26 cellular contexts compared by ENCODE assay signal in genomic region chr11:110793556-110793955, GRCh38.
DNase-seq lines count a peak whose midpoint lies in the region; ATAC-seq, FAIRE-seq and TF ChIP-seq lines count a peak whose summit lies in the region.
"Had no signal": no experiment of that assay in that cellular context is flagged by ENCODE, and none has a peak within 500 bp of the region (broad histone marks: within the 10 kb centered on the region; RNA-seq: fewer than 3 reads in every experiment).

No MANE protein-coding gene starts in this region.

- POLR2A ChIA-PET in activated CD8-positive, alpha-beta T cell treated with anti-CD3 and anti-CD28 coated beads for 36 hours (lab: Charles Lee): no interaction called here
- POLR2A ChIA-PET in activated CD8-positive, alpha-beta T cell treated with anti-CD3 and anti-CD28 coated beads, Interleukin-2, amount 10 ng/mL, durations not matched to agents 7 days and 5 days (lab: Charles Lee): no interaction called here
- POLR2A ChIA-PET in H1 (lab: Charles Lee; ENCODE audit: partially characterized antibody): interaction anchor here (1.0 kb wide), 1 partner anchor 355 kb away, joined by 3 read pairs; no protein-coding TSS in a partner anchor

- H3K79me1 ChIP-seq in H1 (ENCODE audit: low read depth, low read length) (no peaks in the 10 kb centered on the region), neuronal stem cell (ENCODE audit: low read depth, low read length) (no peaks in the 10 kb centered on the region)

- H3K27ac ChIP-seq in H1 (ENCODE audit: low read depth, low read length) (no peak overlapping the region), neuronal stem cell (replicated peaks; ENCODE audit: low read length) (no peak overlapping the region), kidney (ENCODE audit: low read depth in 2 of 2, low read length in 2 of 2) (no peak overlapping the region)
- H3K27ac ChIP-seq: PC-9, SJSA1 had no signal

- H3K9me3 Mint-ChIP-seq in activated CD8-positive, alpha-beta T cell treated with anti-CD3 and anti-CD28 coated beads for 36 hours: no peaks in the 10 kb centered on the region
- H3K9me3 Mint-ChIP-seq in activated CD8-positive, alpha-beta T cell treated with anti-CD3 and anti-CD28 coated beads, Interleukin-2, amount 10 ng/mL, durations not matched to agents 7 days and 5 days (ENCODE audit: insufficient read depth): no peaks in the 10 kb centered on the region

- H2BK5ac ChIP-seq in H1 (ENCODE audit: low read depth, low read length) (no peak overlapping the region), neuronal stem cell (ENCODE audit: low read length) (no peak overlapping the region)

- H2BK120ac ChIP-seq in H1 (replicated peaks; ENCODE audit: low read depth, low read length) (no peak overlapping the region), neuronal stem cell (ENCODE audit: low read depth, low read length) (no peak overlapping the region)

- H4K91ac ChIP-seq in H1 (replicated peaks; ENCODE audit: insufficient read length, low read length) (no peak overlapping the region), neuronal stem cell (ENCODE audit: low read depth, low read length, poor library complexity) (no peak overlapping the region)

- no peak overlapping the region for H3K9ac ChIP-seq in Loucy (ENCODE audit: low read depth, low read length, poor library complexity, severe bottlenecking)
- no peak overlapping the region for H3K9ac ChIP-seq in H1 (replicated peaks in 1 of 4; ENCODE audit: extremely low read depth in 1 of 4, low read depth in 3 of 4, low read length in 3 of 4)
- H3K9ac ChIP-seq in neuronal stem cell (ENCODE audit: low read depth, low read length, poor library complexity): no peak overlapping the region
- H3K9ac ChIP-seq in kidney (ENCODE audit: low read length in 2 of 2): no peak overlapping the region

- H3K4me3 ChIP-seq in Loucy (ENCODE audit: low read length, poor library complexity, severe bottlenecking) (no peak overlapping the region), H1 (ENCODE audit: extremely low read depth in 1 of 4, insufficient read depth in 2 of 4, low read depth in 3 of 4, low read length in 4 of 4) (no peak overlapping the region), neuronal stem cell (ENCODE audit: low read length in 2 of 2) (no peak overlapping the region), kidney (ENCODE audit: low read length in 2 of 2) (no peak overlapping the region)
- H3K4me3 ChIP-seq: PC-9, SJSA1 had no signal

- TF ChIP-seq EP300 in H1 (IDR thresholded peaks at IDR 0.05; ENCODE audit: borderline replicate concordance in 1 of 2, low read depth in 2 of 2, low read length in 2 of 2): no peak

- no peak for TF ChIP-seq POLR2A in H1 (IDR thresholded peaks at IDR 0.05; ENCODE audit: control extremely low read depth in 1 of 2, low read depth in 2 of 2, low read length in 2 of 2)

- ATAC-seq in activated CD8-positive, alpha-beta T cell treated with anti-CD3 and anti-CD28 coated beads for 36 hours: no peak
- no peak for ATAC-seq in activated CD8-positive, alpha-beta T cell treated with anti-CD3 and anti-CD28 coated beads, Interleukin-2, amount 10 ng/mL, durations not matched to agents 7 days and 5 days
- ATAC-seq: HepG2 had no signal

- H2BK12ac ChIP-seq in H1 (ENCODE audit: low read depth, low read length): no peak overlapping the region
- H2BK12ac ChIP-seq in neuronal stem cell (ENCODE audit: low read length): no peak overlapping the region

- H3K23ac ChIP-seq in H1 (ENCODE audit: insufficient read length): no peak overlapping the region
- no peak overlapping the region for H3K23ac ChIP-seq in neuronal stem cell (ENCODE audit: low read depth, low read length, poor library complexity)

- TF ChIP-seq RAD21 in H1 (IDR thresholded peaks at IDR 0.05 in 1 of 2, conservative IDR thresholded peaks at IDR 0.05 in 1 of 2; ENCODE audit: low read depth in 2 of 2, low read length in 2 of 2): no peak

- H3K9me3 ChIP-seq in Loucy (ENCODE audit: insufficient read depth, low read depth, low read length): no peaks in the 10 kb centered on the region
- H3K9me3 ChIP-seq in H1 (ENCODE audit: insufficient read depth in 2 of 2, low read depth in 1 of 2, low read length in 1 of 2): no peaks in the 10 kb centered on the region
- peaks cover 0 to 2% of the 10 kb centered on the region in 2 donors for H3K9me3 ChIP-seq in neuronal stem cell (replicated peaks in 1 of 2; ENCODE audit: control insufficient read depth in 2 of 2, insufficient read depth in 1 of 2, low read depth in 1 of 2, low read length in 2 of 2)
- no peaks in the 10 kb centered on the region for H3K9me3 ChIP-seq in kidney (ENCODE audit: control insufficient read depth in 1 of 2, low read length in 2 of 2)
- H3K9me3 ChIP-seq: SJSA1 had no signal

- CTCF ChIA-PET in activated CD8-positive, alpha-beta T cell treated with anti-CD3 and anti-CD28 coated beads for 36 hours (lab: Charles Lee): no interaction called here
- CTCF ChIA-PET in activated CD8-positive, alpha-beta T cell treated with anti-CD3 and anti-CD28 coated beads, Interleukin-2, amount 10 ng/mL, durations not matched to agents 7 days and 5 days (lab: Charles Lee): no interaction called here
- CTCF ChIA-PET in H1 (lab: Charles Lee; ENCODE audit: partially characterized antibody): interaction anchor here (0.6 to 1.1 kb wide), 4 partner anchors 10 to 437 kb away, joined by 3 to 4 read pairs (median 3); no protein-coding TSS in a partner anchor

- H2BK15ac ChIP-seq in H1 (ENCODE audit: low read length) (no peak overlapping the region), neuronal stem cell (ENCODE audit: low read length) (no peak overlapping the region)

- H3K14ac ChIP-seq in H1 (ENCODE audit: insufficient read length) (no peak overlapping the region), neuronal stem cell (ENCODE audit: low read length) (no peak overlapping the region)

- H3K9me2 ChIP-seq in Loucy (replicated peaks; ENCODE audit: low read depth, low read length): no peaks in the 10 kb centered on the region

- intact Hi-C loops in activated CD8-positive, alpha-beta T cell treated with anti-CD3 and anti-CD28 coated beads for 36 hours (cut with micrococcal nuclease): no loop called here
- intact Hi-C loops in kidney (cut with DNase I): no loop called here

- FAIRE-seq in H1 (lab: Jason Lieb, UNC) (no peak), kidney (lab: Jason Lieb, UNC) (no peak)
- FAIRE-seq: GM19239, H54, HepG2 had no signal

- H2AFZ ChIP-seq in Loucy (ENCODE audit: low read length) (no peak overlapping the region), H1 (ENCODE audit: low read length) (peak overlapping the region; percentile 27; the same call in 1 of the 2 replicates), neuronal stem cell (ENCODE audit: low read length) (no peak overlapping the region)
- H2AFZ ChIP-seq: PC-9 had no signal

- H3F3A ChIP-seq in Loucy (ENCODE audit: low read depth): peaks cover 5% of the 10 kb centered on the region

- no peak for TF ChIP-seq CTCF in activated CD8-positive, alpha-beta T cell treated with anti-CD3 and anti-CD28 coated beads for 36 hours (IDR thresholded peaks at IDR 0.05)
- no peak for TF ChIP-seq CTCF in Loucy (conservative IDR thresholded peaks at IDR 0.05; ENCODE audit: low read length)
- TF ChIP-seq CTCF in H1 (IDR thresholded peaks at IDR 0.05; ENCODE audit: control extremely low read depth in 1 of 3, insufficient read depth in 1 of 3, low read depth in 1 of 3, low read length in 3 of 3): no peak
- TF ChIP-seq CTCF in kidney (IDR thresholded peaks at IDR 0.05; ENCODE audit: borderline replicate concordance, extremely low read depth, insufficient read depth): no peak

- no peak overlapping the region for H4K5ac ChIP-seq in H1 (ENCODE audit: insufficient read length, low read depth, low read length)

- DNase-seq in activated CD8-positive, alpha-beta T cell treated with anti-CD3 and anti-CD28 coated beads for 36 hours: peak; percentile 6
- DNase-seq in activated CD8-positive, alpha-beta T cell treated with anti-CD3 and anti-CD28 coated beads, Interleukin-2, amount 10 ng/mL, durations not matched to agents 7 days and 5 days: no peak
- DNase-seq in H1 (ENCODE audit: low read depth in 1 of 2, low spot score in 2 of 2) (no peak), neuronal stem cell (ENCODE audit: low spot score) (peak; percentile 11), kidney (no peak), foreskin melanocyte (no peak), NCI-H1930 (lab: John Stamatoyannopoulos, UW) (no peak)
- DNase-seq: Calu3, DMS153, DND-41, Karpas-422, NCI-H1092 treated with DMSO at 0.1 percent for 48 hours, NCI-H1436, NCI-H187, NCI-H2107, NCI-H446, NCI-H524 treated with DMSO at 0.1 percent for 48 hours, NCI-H774, Right ventricle myocardium superior, RPMI8226 had no signal

- H3K27ac Mint-ChIP-seq in activated CD8-positive, alpha-beta T cell treated with anti-CD3 and anti-CD28 coated beads for 36 hours: no peak overlapping the region
- no peak overlapping the region for H3K27ac Mint-ChIP-seq in activated CD8-positive, alpha-beta T cell treated with anti-CD3 and anti-CD28 coated beads, Interleukin-2, amount 10 ng/mL, durations not matched to agents 7 days and 5 days

- H3K27me3 Mint-ChIP-seq in activated CD8-positive, alpha-beta T cell treated with anti-CD3 and anti-CD28 coated beads for 36 hours: peaks cover 1% of the 10 kb centered on the region
- peaks cover 2% of the 10 kb centered on the region for H3K27me3 Mint-ChIP-seq in activated CD8-positive, alpha-beta T cell treated with anti-CD3 and anti-CD28 coated beads, Interleukin-2, amount 10 ng/mL, durations not matched to agents 7 days and 5 days (ENCODE audit: low read depth)

- H3K79me2 ChIP-seq in Loucy (ENCODE audit: insufficient read depth, low read length) (no peaks in the 10 kb centered on the region), H1 (ENCODE audit: control insufficient read depth in 1 of 2, insufficient read depth in 2 of 2, low read length in 2 of 2) (no peaks in the 10 kb centered on the region)

- no peak overlapping the region for H4K8ac ChIP-seq in H1 (ENCODE audit: extremely low read depth, insufficient read depth, low read length)
- H4K8ac ChIP-seq in neuronal stem cell (ENCODE audit: low read depth, low read length): no peak overlapping the region

- H3K4me1 Mint-ChIP-seq in activated CD8-positive, alpha-beta T cell treated with anti-CD3 and anti-CD28 coated beads for 36 hours (ENCODE audit: low read depth): peaks cover 5% of the 10 kb centered on the region
- no peaks in the 10 kb centered on the region for H3K4me1 Mint-ChIP-seq in activated CD8-positive, alpha-beta T cell treated with anti-CD3 and anti-CD28 coated beads, Interleukin-2, amount 10 ng/mL, durations not matched to agents 7 days and 5 days (ENCODE audit: low read depth)

- no peaks in the 10 kb centered on the region for H4K20me1 ChIP-seq in Loucy (ENCODE audit: insufficient read depth, low read length, poor library complexity, severe bottlenecking)
- no peaks in the 10 kb centered on the region for H4K20me1 ChIP-seq in H1 (replicated peaks in 1 of 2; ENCODE audit: control insufficient read depth in 1 of 2, insufficient read depth in 2 of 2, low read length in 2 of 2)

- H3K56ac ChIP-seq in H1 (replicated peaks; ENCODE audit: insufficient read length, low read depth, low read length): no peak overlapping the region

- H2AK5ac ChIP-seq in H1 (ENCODE audit: low read depth, low read length) (no peak overlapping the region), neuronal stem cell (ENCODE audit: low read depth, low read length) (no peak overlapping the region)

- peak overlapping the region; percentile 25 for H3K4me2 ChIP-seq in Loucy (ENCODE audit: low read depth, low read length, poor library complexity, severe bottlenecking)
- no peak overlapping the region for H3K4me2 ChIP-seq in H1 (ENCODE audit: insufficient read depth in 1 of 2, low read depth in 2 of 2, low read length in 2 of 2)
- H3K4me2 ChIP-seq in neuronal stem cell (ENCODE audit: insufficient read depth, low read length, poor library complexity, severe bottlenecking): no peak overlapping the region
- H3K4me2 ChIP-seq: PC-9 had no signal

- H3K36me3 Mint-ChIP-seq in activated CD8-positive, alpha-beta T cell treated with anti-CD3 and anti-CD28 coated beads for 36 hours (ENCODE audit: low read depth): no peaks in the 10 kb centered on the region
- H3K36me3 Mint-ChIP-seq in activated CD8-positive, alpha-beta T cell treated with anti-CD3 and anti-CD28 coated beads, Interleukin-2, amount 10 ng/mL, durations not matched to agents 7 days and 5 days (ENCODE audit: low read depth): no peaks in the 10 kb centered on the region

- H2BK20ac ChIP-seq in H1 (ENCODE audit: low read length): no peak overlapping the region

- H3K36me3 ChIP-seq in Loucy (ENCODE audit: insufficient read depth, low read length): no peaks in the 10 kb centered on the region
- H3K36me3 ChIP-seq in H1 (ENCODE audit: control insufficient read depth in 2 of 4, insufficient read depth in 4 of 4, low read length in 3 of 4): no peaks in the 10 kb centered on the region
- no peaks in the 10 kb centered on the region for H3K36me3 ChIP-seq in neuronal stem cell (replicated peaks in 1 of 2; ENCODE audit: control insufficient read depth in 2 of 2, insufficient read depth in 2 of 2, low read length in 2 of 2)
- H3K36me3 ChIP-seq in kidney (ENCODE audit: control insufficient read depth in 1 of 2, insufficient read depth in 2 of 2, low read length in 2 of 2): no peaks in the 10 kb centered on the region
- H3K36me3 ChIP-seq: SJSA1 had no signal

- H3K18ac ChIP-seq in H1 (ENCODE audit: extremely low read depth, low read length): no peak overlapping the region
- H3K18ac ChIP-seq in neuronal stem cell (ENCODE audit: low read length): no peak overlapping the region

- H3K27me3 ChIP-seq in Loucy (ENCODE audit: insufficient read depth, low read length, poor library complexity, severe bottlenecking): no peaks in the 10 kb centered on the region
- no peaks in the 10 kb centered on the region for H3K27me3 ChIP-seq in H1 (replicated peaks in 1 of 4; ENCODE audit: control insufficient read depth in 3 of 4, extremely low read depth in 1 of 4, insufficient read depth in 3 of 4, low read length in 3 of 4)
- H3K27me3 ChIP-seq in neuronal stem cell (ENCODE audit: control insufficient read depth in 3 of 3, insufficient read depth in 3 of 3, low read depth in 1 of 3, low read length in 3 of 3): no peaks in the 10 kb centered on the region
- H3K27me3 ChIP-seq: SJSA1 had no signal

- no peaks in the 10 kb centered on the region for H3K23me2 ChIP-seq in H1 (ENCODE audit: low read depth, low read length)

- H3K4ac ChIP-seq in H1 (replicated peaks; ENCODE audit: insufficient read length, low read depth, low read length): no peak overlapping the region
- no peak overlapping the region for H3K4ac ChIP-seq in neuronal stem cell (ENCODE audit: low read length)

- WGBS in H1 (ENCODE audit: extremely low coverage in 1 of 2, insufficient coverage in 1 of 2, insufficient read length in 1 of 2, insufficient replicate concordance in 2 of 2, low coverage in 1 of 2, low lambda C conversion rate in 2 of 2, missing lambda C conversion rate in 1 of 2), 2 experiments: 92% methylated on average over 4 of the region's 4 CpGs; no CpG with 5 or more reads in 1 of the 2 experiments
- no CpG with 5 or more reads among the region's 4 CpGs for WGBS in neuronal stem cell (ENCODE audit: extremely low coverage in 2 of 2, insufficient read length in 2 of 2, insufficient replicate concordance in 1 of 2), 2 donors

- no peak overlapping the region for H3K4me3 Mint-ChIP-seq in activated CD8-positive, alpha-beta T cell treated with anti-CD3 and anti-CD28 coated beads for 36 hours
- no peak overlapping the region for H3K4me3 Mint-ChIP-seq in activated CD8-positive, alpha-beta T cell treated with anti-CD3 and anti-CD28 coated beads, Interleukin-2, amount 10 ng/mL, durations not matched to agents 7 days and 5 days

- H3K4me1 ChIP-seq in Loucy (ENCODE audit: insufficient read depth, low read length, poor library complexity, severe bottlenecking): peaks cover 56% of the 10 kb centered on the region
- peaks cover 0 to 3% (median under 1%) of the 10 kb centered on the region in 4 experiments; a peak in 1 of 7 replicates for H3K4me1 ChIP-seq in H1 (replicated peaks in 1 of 4; ENCODE audit: control insufficient read depth in 3 of 4, insufficient read depth in 4 of 4, low read length in 3 of 4)
- peaks cover 0 to 3% of the 10 kb centered on the region in 2 donors for H3K4me1 ChIP-seq in neuronal stem cell (ENCODE audit: control insufficient read depth in 2 of 2, insufficient read depth in 1 of 2, low read depth in 1 of 2, low read length in 2 of 2)
- H3K4me1 ChIP-seq in kidney (ENCODE audit: control insufficient read depth in 1 of 2, insufficient read depth in 1 of 2, low read depth in 1 of 2, low read length in 2 of 2): no peaks in the 10 kb centered on the region
- H3K4me1 ChIP-seq: SJSA1 had no signal

Comparison
In these comparisons a context has a peak if more than half of its experiments do, and no peak if none do; other contexts are left out.
1. DNase-seq: peak in activated CD8-positive, alpha-beta T cell treated with anti-CD3 and anti-CD28 coated beads for 36 hours (single experiment) and neuronal stem cell (single experiment); none in activated CD8-positive, alpha-beta T cell treated with anti-CD3 and anti-CD28 coated beads, Interleukin-2, amount 10 ng/mL, durations not matched to agents 7 days and 5 days (single experiment), H1 (0 of 2), kidney (single experiment), foreskin melanocyte (single experiment) and NCI-H1930 (0 of 2).